Comparison of ENCODE assay signal across 1 cellular context in genomic region chr10:33273295-33274002, GRCh38.
TF ChIP-seq lines count a peak whose summit lies in the region.

No MANE protein-coding gene starts in this region.

TF ChIP-seq in A549, 52 proteins besides CTCF, POLR2A, EP300 and RAD21 (continued from another document):
- TF ChIP-seq TP53 (CRISPR knock-in tag; IDR thresholded peaks at IDR 0.05): peak; percentile 86
- TF ChIP-seq KDM1A (IDR thresholded peaks at IDR 0.05; ENCODE audit: low read depth): no peak
- TF ChIP-seq RFX5 (IDR thresholded peaks at IDR 0.05): peak; percentile 75
- TF ChIP-seq HOXB13 (CRISPR knock-in tag; IDR thresholded peaks at IDR 0.05; ENCODE audit: low read depth): 0 out of 2 replicates have a peak, but pooled peaks have one; percentile 14
- no peak for TF ChIP-seq TFCP2L1 (CRISPR knock-in tag; IDR thresholded peaks at IDR 0.05)
- TF ChIP-seq FOXS1 (CRISPR knock-in tag; IDR thresholded peaks at IDR 0.05): no peak
- TF ChIP-seq HOXB5 (CRISPR knock-in tag; IDR thresholded peaks at IDR 0.05): peak; percentile 83; the same call in 1 of the 2 replicates
- no peak for TF ChIP-seq NR3C1 (IDR thresholded peaks at IDR 0.05)
- TF ChIP-seq JUN (IDR thresholded peaks at IDR 0.05): peak; percentile 87 to 89; a peak in 4 of 5 replicates
- TF ChIP-seq ELK1 (IDR thresholded peaks at IDR 0.05; ENCODE audit: low read depth, low read length): no peak
- TF ChIP-seq USF2 (IDR thresholded peaks at IDR 0.05): no peak
- no peak for TF ChIP-seq REST (IDR thresholded peaks at IDR 0.05)
- TF ChIP-seq NPAS2 (CRISPR knock-in tag; IDR thresholded peaks at IDR 0.05; ENCODE audit: borderline replicate concordance): no peak
- TF ChIP-seq CBX2 (IDR thresholded peaks at IDR 0.05; ENCODE audit: borderline replicate concordance, low read depth): no peak
- TF ChIP-seq RNF2 (IDR thresholded peaks at IDR 0.05; ENCODE audit: borderline replicate concordance, low read depth): no peak
- TF ChIP-seq FOSB (CRISPR knock-in tag; IDR thresholded peaks at IDR 0.05): no peak
- no peak for TF ChIP-seq HMGXB4 (CRISPR knock-in tag; IDR thresholded peaks at IDR 0.05; ENCODE audit: borderline replicate concordance)
- TF ChIP-seq CBX8 (IDR thresholded peaks at IDR 0.05): no peak
- peak; percentile 44; the same call in 1 of the 2 replicates for TF ChIP-seq EHF (CRISPR knock-in tag; IDR thresholded peaks at IDR 0.05)
- no peak for TF ChIP-seq EHMT2 (IDR thresholded peaks at IDR 0.05; ENCODE audit: low read depth)
- peak; percentile 56 for TF ChIP-seq SMC3 (IDR thresholded peaks at IDR 0.05)
- no peak for TF ChIP-seq HOXA7 (CRISPR knock-in tag; IDR thresholded peaks at IDR 0.05)
- no peak for TF ChIP-seq HEYL (CRISPR knock-in tag; IDR thresholded peaks at IDR 0.05)
- TF ChIP-seq ZSCAN20 (CRISPR knock-in tag; IDR thresholded peaks at IDR 0.05): no peak
- 0 out of 2 replicates have a peak, but pooled peaks have one; percentile 2 for TF ChIP-seq ESRRA (IDR thresholded peaks at IDR 0.05; ENCODE audit: borderline replicate concordance, low read length)
- no peak for TF ChIP-seq RCOR1 (IDR thresholded peaks at IDR 0.05; ENCODE audit: low read depth, low read length)
- TF ChIP-seq CHD4 (IDR thresholded peaks at IDR 0.05; ENCODE audit: borderline replicate concordance): no peak
- no peak for TF ChIP-seq RARB (CRISPR knock-in tag; IDR thresholded peaks at IDR 0.05)
- 0 out of 2 replicates have a peak, but pooled peaks have one; percentile 24 for TF ChIP-seq FOSL2 (IDR thresholded peaks at IDR 0.05)
- TF ChIP-seq FOSL2 (CRISPR knock-in tag; IDR thresholded peaks at IDR 0.05): peak; percentile 69
- no peak for TF ChIP-seq SREBF2 (IDR thresholded peaks at IDR 0.05)
- TF ChIP-seq ZC3H11A (IDR thresholded peaks at IDR 0.05): no peak
- peak; percentile 100 for TF ChIP-seq MAFK (IDR thresholded peaks at IDR 0.05; ENCODE audit: partially characterized antibody)
- peak; percentile 95 for TF ChIP-seq GATA3 (IDR thresholded peaks at IDR 0.05; ENCODE audit: borderline replicate concordance)
- TF ChIP-seq MAZ (IDR thresholded peaks at IDR 0.05; ENCODE audit: borderline replicate concordance, low read depth, low read length): no peak
- TF ChIP-seq E2F6 (IDR thresholded peaks at IDR 0.05; ENCODE audit: borderline replicate concordance, low read depth): no peak; the same call in 1 of the 2 replicates
- no peak for TF ChIP-seq PHF8 (IDR thresholded peaks at IDR 0.05; ENCODE audit: borderline replicate concordance, low read depth)
- no peak for TF ChIP-seq KDM5A (IDR thresholded peaks at IDR 0.05)
- peak; percentile 79; the same call in 2 of the 3 replicates for TF ChIP-seq BCL3 (IDR thresholded peaks at IDR 0.05)
- peak; percentile 88 for TF ChIP-seq NFE2L2 (conservative IDR thresholded peaks at IDR 0.05; ENCODE audit: low read length)
- TF ChIP-seq CHD2 (IDR thresholded peaks at IDR 0.05; ENCODE audit: low read length, partially characterized antibody): no peak
- TF ChIP-seq MAX (IDR thresholded peaks at IDR 0.05): peak; percentile 95
- peak in 1 of 2 experiments; percentile 86; a peak in 3 of 4 replicates for TF ChIP-seq CEBPB (IDR thresholded peaks at IDR 0.05)
- TF ChIP-seq BHLHE40 (IDR thresholded peaks at IDR 0.05; ENCODE audit: low read depth, low read length): peak; percentile 89
